ENCODE assay signal across 28 cellular contexts in the genomic region with DNA sequence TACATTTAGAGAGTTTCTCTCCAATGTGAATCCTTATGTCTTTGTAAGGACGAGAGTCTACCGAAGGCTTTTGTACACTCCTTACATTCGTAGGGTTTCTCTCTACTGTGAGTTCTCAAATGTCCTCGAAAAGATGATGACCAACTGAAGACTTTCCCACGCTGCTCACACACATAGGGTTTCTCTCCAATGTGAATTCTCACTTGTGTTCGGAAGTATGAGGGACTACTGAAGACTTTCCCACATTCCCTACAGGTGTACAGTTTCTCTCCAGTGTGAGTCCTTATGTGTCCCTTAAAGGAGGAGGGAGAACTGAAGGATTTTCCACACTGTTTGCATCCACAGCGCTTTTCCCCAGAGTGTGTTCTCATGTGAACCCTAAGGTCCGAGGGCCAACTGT. TPM values are rescaled to one million over a fixed set of nuclear protein-coding genes. Genes with fewer than 3 reads are reported as not detected.
DNase-seq lines count a peak whose midpoint lies in the region; ATAC-seq, FAIRE-seq and TF ChIP-seq lines count a peak whose summit lies in the region.
"Had no signal": no experiment of that assay in that cellular context is flagged by ENCODE, and none has a peak within 500 bp of the region (broad histone marks: within the 10 kb centered on the region; RNA-seq: fewer than 3 reads in every experiment).

No MANE protein-coding gene starts in this region.

- TF ChIP-seq CTCF in HepG2 (CRISPR knock-in tag; IDR thresholded peaks at IDR 0.05) = no peak
- no peak for TF ChIP-seq CTCF in right lobe of liver (IDR thresholded peaks at IDR 0.05)
- TF ChIP-seq CTCF in bronchial epithelial cell (IDR thresholded peaks at IDR 0.05; ENCODE audit: insufficient read depth, low read length, severe bottlenecking) = no peak

- H3K4me1 ChIP-seq in HepG2 (ENCODE audit: insufficient read depth, low read length) = peaks cover 31% of the 10 kb centered on the region
- peaks cover 0 to 5% (median 0%) of the 10 kb centered on the region in 4 donors for H3K4me1 ChIP-seq in right lobe of liver
- peaks cover 4% of the 10 kb centered on the region for H3K4me1 ChIP-seq in adipocyte (ENCODE audit: control insufficient read depth, insufficient read depth, low read length)
- H3K4me1 ChIP-seq: A549 had no signal

- peak overlapping the region; percentile 36 for H2AFZ ChIP-seq in HepG2 (ENCODE audit: low read length)

- no TSS peak for BruUV-seq in HepG2 (replicated peaks; lab: Mats Ljungman, UMichigan)

- TF ChIP-seq EP300 in HepG2 (IDR thresholded peaks at IDR 0.05; ENCODE audit: low read depth in 2 of 2, low read length in 2 of 2) = no peak
- no peak for TF ChIP-seq EP300 in HepG2 (CRISPR knock-in tag; IDR thresholded peaks at IDR 0.05; ENCODE audit: borderline replicate concordance)

- POLR2A ChIA-PET in HepG2 (lab: Yijun Ruan, JAX) = no interaction called here

- DNase-seq in HepG2 (ENCODE audit: low spot score) = no peak
- DNase-seq in right lobe of liver = no peak
- no peak for DNase-seq in adipocyte (ENCODE audit: low read depth)
- no peak for DNase-seq in bronchial epithelial cell (ENCODE audit: low read depth)
- no peak for DNase-seq in SIG-M5 treated with dmso at 0.1 percent for 504 hours (lab: John Stamatoyannopoulos, UW; ENCODE audit: unreplicated experiment)
- DNase-seq: AML-193; C1 segment of cervical spinal cord; CD4-positive, alpha-beta memory T cell; CD4-positive, CD25-positive, alpha-beta regulatory T cell; CD8-positive, alpha-beta memory T cell; COR-L47; DMS 273 treated with DMSO at 0.1 percent for 48 hours; DMS153; DMS53; DMS79; DND-41; EL; GDM1 had no signal

- H3K79me2 ChIP-seq in HepG2 (ENCODE audit: insufficient read depth, low read length) = peaks cover 6% of the 10 kb centered on the region

- H3K27me3 ChIP-seq in HepG2 (ENCODE audit: control insufficient read depth in 1 of 2, insufficient read depth in 2 of 2, low read length in 2 of 2) (no peaks in the 10 kb centered on the region), right lobe of liver (no peaks in the 10 kb centered on the region), adipocyte (replicated peaks; ENCODE audit: control insufficient read depth, insufficient read depth, low read length) (no peaks in the 10 kb centered on the region), bronchial epithelial cell (ENCODE audit: control insufficient read depth, insufficient read depth, low read length) (no peaks in the 10 kb centered on the region)

- H3K4me3 ChIP-seq in HepG2 (replicated peaks in 1 of 3; ENCODE audit: insufficient read depth in 1 of 3, low read depth in 2 of 3, low read length in 3 of 3) = no peak overlapping the region
- H3K4me3 ChIP-seq in right lobe of liver = no peak overlapping the region
- H3K4me3 ChIP-seq in adipocyte (ENCODE audit: low read length) = peak overlapping the region; percentile 27
- H3K4me3 ChIP-seq in bronchial epithelial cell (ENCODE audit: low read depth, low read length) = no peak overlapping the region
- H3K4me3 ChIP-seq: A549, GM12878 had no signal

- TF ChIP-seq RAD21 in HepG2 (CRISPR knock-in tag; IDR thresholded peaks at IDR 0.05) = no peak

- TF ChIP-seq POLR2A in HepG2 (IDR thresholded peaks at IDR 0.05; ENCODE audit: insufficient read depth in 1 of 2, low read depth in 2 of 2, low read length in 2 of 2) (no peak), right lobe of liver (IDR thresholded peaks at IDR 0.05) (no peak)

- ATAC-seq in HepG2 (no peak), right lobe of liver (no peak), HG02588 (IDR thresholded peaks at IDR 0.05; ENCODE audit: unreplicated experiment) (no peak)
- ATAC-seq: A549, GM12878 had no signal

- H3K36me3 ChIP-seq in HepG2 (replicated peaks in 1 of 2; ENCODE audit: control insufficient read depth in 1 of 2, insufficient read depth in 2 of 2, low read length in 2 of 2) (no peaks in the 10 kb centered on the region), right lobe of liver (no peaks in the 10 kb centered on the region), adipocyte (ENCODE audit: control insufficient read depth, insufficient read depth, low read length, severe bottlenecking) (no peaks in the 10 kb centered on the region), bronchial epithelial cell (ENCODE audit: control insufficient read depth, insufficient read depth, low read length) (no peaks in the 10 kb centered on the region)

- intact Hi-C loops in HepG2 (cut with micrococcal nuclease; ENCODE audit: unreplicated experiment) (no loop called here), right lobe of liver (cut with DNase I) (no loop called here)

- WGBS in HepG2 (ENCODE audit: low lambda C conversion rate) = 52% methylated on average over 8 of the region's 8 CpGs
- 67% methylated on average over 8 of the region's 8 CpGs for WGBS in right lobe of liver (ENCODE audit: insufficient coverage, low coverage, low lambda C conversion rate, missing lambda C conversion rate)

- in situ Hi-C loops in HepG2 (cut with HindIII; ENCODE audit: extremely low pct_ligation_motif_present, low pct_unique_long_range_greater_than_20kb) = no loop called here

- H3K27ac ChIP-seq in HepG2 (ENCODE audit: extremely low read length, insufficient read depth, low read length) (no peak overlapping the region), right lobe of liver (no peak overlapping the region)
- H3K27ac ChIP-seq: 22Rv1, A549 had no signal

- CTCF ChIA-PET in HepG2 (lab: Yijun Ruan, JAX; ENCODE audit: low intra/inter-chr PET ratio, low total read pairs) = no interaction called here

- no peaks in the 10 kb centered on the region for H3K9me3 ChIP-seq in HepG2 (ENCODE audit: low read length)
- no peaks in the 10 kb centered on the region for H3K9me3 ChIP-seq in right lobe of liver
- peaks cover 13% of the 10 kb centered on the region for H3K9me3 ChIP-seq in adipocyte (ENCODE audit: control insufficient read depth, low read length)

- H3K4me2 ChIP-seq in HepG2 (ENCODE audit: low read depth, low read length) = peak overlapping the region; percentile 21; the same call in 1 of the 2 replicates
- H3K4me2 ChIP-seq: A549 had no signal

- H4K20me1 ChIP-seq in HepG2 (ENCODE audit: insufficient read depth, low read length) = no peaks in the 10 kb centered on the region

- H3K9ac ChIP-seq in HepG2 (ENCODE audit: insufficient read depth, low read depth, low read length) (no peak overlapping the region), adipocyte (ENCODE audit: low read length) (no peak overlapping the region)

- no peak for FAIRE-seq in HepG2 (lab: Jason Lieb, UNC)
- FAIRE-seq in bronchial epithelial cell (lab: Jason Lieb, UNC) = peak; percentile 36
- FAIRE-seq: A549, GM12878, GM12892, GM18507 had no signal

RNA-seq across cellular contexts. Expression of gene ZNF57, which starts 4.0 kb away (rescaled TPM):
- 17.5 and 25.8 TPM in 2 replicates for total RNA-seq in HepG2 (2016; rRNA removed; fragmentation: Illumina TruSeq; extraction: Trizol)
- 9.2 and 10.2 TPM in 2 replicates for total RNA-seq in HepG2 (2016; cell fraction: cytosol; rRNA removed; fragmentation: Illumina TruSeq; extraction: Trizol; ENCODE audit: low read depth)
- total RNA-seq in HepG2 (2016; cell fraction: insoluble cytoplasmic fraction; rRNA removed; fragmentation: Illumina TruSeq; extraction: Trizol) = 17.7 and 22.3 TPM in 2 replicates
- 15.7 and 21.7 TPM in 2 replicates for total RNA-seq in HepG2 (2016; cell fraction: membrane; rRNA removed; fragmentation: Illumina TruSeq; extraction: Trizol)
- 12.5 and 12.8 TPM in 2 replicates for total RNA-seq in HepG2 (2016; cell fraction: nucleus; rRNA removed; fragmentation: Illumina TruSeq; extraction: Trizol)
- polyA plus RNA-seq in HepG2 (2011; rRNA removed) = 6.6 and 8.0 TPM in 2 replicates
- 4.3 and 7.3 TPM in 2 replicates for polyA plus RNA-seq in HepG2 (2011; cell fraction: cytosol; rRNA removed)
- polyA plus RNA-seq in HepG2 (2011; cell fraction: nucleus; rRNA removed) = 6.3 and 7.4 TPM in 2 replicates
- 7.0 and 7.8 TPM in 2 replicates for polyA plus RNA-seq in HepG2 (2012)
- 2.7 and 2.8 TPM in 2 replicates for polyA plus RNA-seq in HepG2 (2016; cell fraction: cytosol; fragmentation: Illumina TruSeq; extraction: Trizol; ENCODE audit: low read depth)
- 16.0 TPM in 2 replicates for polyA plus RNA-seq in HepG2 (2016; cell fraction: insoluble cytoplasmic fraction; fragmentation: Illumina TruSeq; extraction: Trizol; ENCODE audit: low read depth)
- polyA plus RNA-seq in HepG2 (2016; cell fraction: membrane; fragmentation: Illumina TruSeq; extraction: Trizol; ENCODE audit: low read depth) = 3.9 and 5.1 TPM in 2 replicates
- 18.5 and 27.5 TPM in 2 replicates for polyA plus RNA-seq in HepG2 (2016; cell fraction: nucleus; fragmentation: Illumina TruSeq; extraction: Trizol; ENCODE audit: insufficient read depth, low read depth)
- polyA minus RNA-seq in HepG2 (2011; rRNA and poly(A)+ RNA removed; ENCODE audit: low replicate concordance) = 4.0 and 7.2 TPM in 2 replicates
- polyA minus RNA-seq in HepG2 (2011; cell fraction: cytosol; rRNA and poly(A)+ RNA removed) = 6.4 and 6.9 TPM in 2 replicates
- 6.6 and 9.9 TPM in 2 replicates for polyA minus RNA-seq in HepG2 (2011; cell fraction: nucleus; rRNA and poly(A)+ RNA removed)
- 1 to 10 TPM in 5 of 6 experiments, under 1 TPM in 1; 0.98 to 2.9 (median 1.7) TPM for total RNA-seq in right lobe of liver
- total RNA-seq in bronchial epithelial cell = 11.1 and 11.6 TPM in 2 replicates

RNA-seq across cellular contexts. Expression of gene ZNF556, which starts 29.6 kb away (rescaled TPM):
- total RNA-seq in HepG2 (2016; rRNA removed; fragmentation: Illumina TruSeq; extraction: Trizol) (28.6 and 41.2 TPM in 2 replicates), right lobe of liver (not detected), bronchial epithelial cell (2.0 and 2.4 TPM in 2 replicates)
- total RNA-seq in HepG2 (2016; cell fraction: cytosol; rRNA removed; fragmentation: Illumina TruSeq; extraction: Trizol; ENCODE audit: low read depth) = 1.8 and 2.7 TPM in 2 replicates
- 27.1 and 45.6 TPM in 2 replicates for total RNA-seq in HepG2 (2016; cell fraction: insoluble cytoplasmic fraction; rRNA removed; fragmentation: Illumina TruSeq; extraction: Trizol)
- 7.1 and 7.5 TPM in 2 replicates for total RNA-seq in HepG2 (2016; cell fraction: membrane; rRNA removed; fragmentation: Illumina TruSeq; extraction: Trizol)
- 11.2 and 14.3 TPM in 2 replicates for total RNA-seq in HepG2 (2016; cell fraction: nucleus; rRNA removed; fragmentation: Illumina TruSeq; extraction: Trizol)
- polyA plus RNA-seq in HepG2 (2011; rRNA removed) = 4.2 and 5.5 TPM in 2 replicates
- polyA plus RNA-seq in HepG2 (2011; cell fraction: cytosol; rRNA removed) = 3.2 and 3.9 TPM in 2 replicates
- 2.7 and 3.8 TPM in 2 replicates for polyA plus RNA-seq in HepG2 (2011; cell fraction: nucleus; rRNA removed)
- 9.5 and 11.2 TPM in 2 replicates for polyA plus RNA-seq in HepG2 (2012)
- polyA plus RNA-seq in HepG2 (2016; cell fraction: cytosol; fragmentation: Illumina TruSeq; extraction: Trizol; ENCODE audit: low read depth) = 1.3 and 1.5 TPM in 2 replicates
- polyA plus RNA-seq in HepG2 (2016; cell fraction: insoluble cytoplasmic fraction; fragmentation: Illumina TruSeq; extraction: Trizol; ENCODE audit: low read depth) = 21.4 and 21.8 TPM in 2 replicates
- 2.7 and 2.9 TPM in 2 replicates for polyA plus RNA-seq in HepG2 (2016; cell fraction: membrane; fragmentation: Illumina TruSeq; extraction: Trizol; ENCODE audit: low read depth)
- polyA plus RNA-seq in HepG2 (2016; cell fraction: nucleus; fragmentation: Illumina TruSeq; extraction: Trizol; ENCODE audit: insufficient read depth, low read depth) = 12.1 and 15.4 TPM in 2 replicates
- 2.5 and 7.0 TPM in 2 replicates for polyA minus RNA-seq in HepG2 (2011; rRNA and poly(A)+ RNA removed; ENCODE audit: low replicate concordance)
- polyA minus RNA-seq in HepG2 (2011; cell fraction: cytosol; rRNA and poly(A)+ RNA removed) = 13.7 and 18.1 TPM in 2 replicates
- polyA minus RNA-seq in HepG2 (2011; cell fraction: nucleus; rRNA and poly(A)+ RNA removed) = 10.7 and 11.7 TPM in 2 replicates
- total RNA-seq: A172; B cell; CD4-positive, alpha-beta memory T cell; CD4-positive, CD25-positive, alpha-beta regulatory T cell; CD8-positive, alpha-beta memory T cell; GM12878 had no signal
- polyA plus RNA-seq: A549; BJ; CD14-positive monocyte; CD4-positive, alpha-beta memory T cell; CD4-positive, CD25-positive, alpha-beta regulatory T cell; CD8-positive, alpha-beta memory T cell; GM12878 had no signal

RNA-seq across cellular contexts. Expression of gene ZNF77, which starts 48.1 kb away (rescaled TPM):
- 11.5 and 12.6 TPM in 2 replicates for total RNA-seq in HepG2 (2016; rRNA removed; fragmentation: Illumina TruSeq; extraction: Trizol)
- total RNA-seq in HepG2 (2016; cell fraction: cytosol; rRNA removed; fragmentation: Illumina TruSeq; extraction: Trizol; ENCODE audit: low read depth) = 2.9 and 3.5 TPM in 2 replicates
- total RNA-seq in HepG2 (2016; cell fraction: insoluble cytoplasmic fraction; rRNA removed; fragmentation: Illumina TruSeq; extraction: Trizol) = 10.1 and 13.6 TPM in 2 replicates
- 7.1 and 7.2 TPM in 2 replicates for total RNA-seq in HepG2 (2016; cell fraction: membrane; rRNA removed; fragmentation: Illumina TruSeq; extraction: Trizol)
- 8.2 and 9.0 TPM in 2 replicates for total RNA-seq in HepG2 (2016; cell fraction: nucleus; rRNA removed; fragmentation: Illumina TruSeq; extraction: Trizol)
- 7.1 and 7.8 TPM in 2 replicates for polyA plus RNA-seq in HepG2 (2011; rRNA removed)
- 3.6 and 5.6 TPM in 2 replicates for polyA plus RNA-seq in HepG2 (2011; cell fraction: cytosol; rRNA removed)
- 5.3 and 7.8 TPM in 2 replicates for polyA plus RNA-seq in HepG2 (2011; cell fraction: nucleus; rRNA removed)
- 5.3 and 5.9 TPM in 2 replicates for polyA plus RNA-seq in HepG2 (2012)
- polyA plus RNA-seq in HepG2 (2016; cell fraction: cytosol; fragmentation: Illumina TruSeq; extraction: Trizol; ENCODE audit: low read depth) = 0.84 and 1.0 TPM in 2 replicates
- 9.3 and 9.6 TPM in 2 replicates for polyA plus RNA-seq in HepG2 (2016; cell fraction: insoluble cytoplasmic fraction; fragmentation: Illumina TruSeq; extraction: Trizol; ENCODE audit: low read depth)
- polyA plus RNA-seq in HepG2 (2016; cell fraction: membrane; fragmentation: Illumina TruSeq; extraction: Trizol; ENCODE audit: low read depth) = 2.7 and 2.9 TPM in 2 replicates
- 14.6 and 16.9 TPM in 2 replicates for polyA plus RNA-seq in HepG2 (2016; cell fraction: nucleus; fragmentation: Illumina TruSeq; extraction: Trizol; ENCODE audit: insufficient read depth, low read depth)
- 6.2 and 7.9 TPM in 2 replicates for polyA minus RNA-seq in HepG2 (2011; rRNA and poly(A)+ RNA removed; ENCODE audit: low replicate concordance)
- polyA minus RNA-seq in HepG2 (2011; cell fraction: cytosol; rRNA and poly(A)+ RNA removed) = 2.5 and 5.3 TPM in 2 replicates
- polyA minus RNA-seq in HepG2 (2011; cell fraction: nucleus; rRNA and poly(A)+ RNA removed) = 5.7 and 10.9 TPM in 2 replicates
- 1 to 10 TPM; 1.1 to 1.5 (median 1.3) TPM for total RNA-seq in right lobe of liver
- total RNA-seq in bronchial epithelial cell = 7.9 and 9.2 TPM in 2 replicates

RNA-seq across cellular contexts. Expression of gene ZNF555, which starts 55.4 kb away (rescaled TPM):
- total RNA-seq in HepG2 (2016; rRNA removed; fragmentation: Illumina TruSeq; extraction: Trizol) (8.0 and 12.4 TPM in 2 replicates), right lobe of liver (1 to 10 TPM in 5 of 6 experiments, under 1 TPM in 1; 0.87 to 2.6 (median 2.1) TPM), bronchial epithelial cell (4.6 and 4.7 TPM in 2 replicates)
- total RNA-seq in HepG2 (2016; cell fraction: cytosol; rRNA removed; fragmentation: Illumina TruSeq; extraction: Trizol; ENCODE audit: low read depth) = 1.8 and 2.9 TPM in 2 replicates
- total RNA-seq in HepG2 (2016; cell fraction: insoluble cytoplasmic fraction; rRNA removed; fragmentation: Illumina TruSeq; extraction: Trizol) = 6.5 and 12.2 TPM in 2 replicates
- total RNA-seq in HepG2 (2016; cell fraction: membrane; rRNA removed; fragmentation: Illumina TruSeq; extraction: Trizol) = 4.5 and 6.1 TPM in 2 replicates
- 4.7 and 5.1 TPM in 2 replicates for total RNA-seq in HepG2 (2016; cell fraction: nucleus; rRNA removed; fragmentation: Illumina TruSeq; extraction: Trizol)
- 5.0 and 5.3 TPM in 2 replicates for polyA plus RNA-seq in HepG2 (2011; rRNA removed)
- 2.4 and 3.9 TPM in 2 replicates for polyA plus RNA-seq in HepG2 (2011; cell fraction: cytosol; rRNA removed)
- 2.1 and 4.1 TPM in 2 replicates for polyA plus RNA-seq in HepG2 (2011; cell fraction: nucleus; rRNA removed)
- 5.6 and 6.0 TPM in 2 replicates for polyA plus RNA-seq in HepG2 (2012)
- polyA plus RNA-seq in HepG2 (2016; cell fraction: cytosol; fragmentation: Illumina TruSeq; extraction: Trizol; ENCODE audit: low read depth) = 0.28 and 0.34 TPM in 2 replicates
- polyA plus RNA-seq in HepG2 (2016; cell fraction: insoluble cytoplasmic fraction; fragmentation: Illumina TruSeq; extraction: Trizol; ENCODE audit: low read depth) = 5.3 and 5.9 TPM in 2 replicates
- polyA plus RNA-seq in HepG2 (2016; cell fraction: membrane; fragmentation: Illumina TruSeq; extraction: Trizol; ENCODE audit: low read depth) = 0.68 and 1.1 TPM in 2 replicates
- 4.9 and 5.6 TPM in 2 replicates for polyA plus RNA-seq in HepG2 (2016; cell fraction: nucleus; fragmentation: Illumina TruSeq; extraction: Trizol; ENCODE audit: insufficient read depth, low read depth)
- 1.3 and 4.9 TPM in 2 replicates for polyA minus RNA-seq in HepG2 (2011; rRNA and poly(A)+ RNA removed; ENCODE audit: low replicate concordance)
- 6.2 and 10.6 TPM in 2 replicates for polyA minus RNA-seq in HepG2 (2011; cell fraction: cytosol; rRNA and poly(A)+ RNA removed)
- polyA minus RNA-seq in HepG2 (2011; cell fraction: nucleus; rRNA and poly(A)+ RNA removed) = 7.2 and 13.2 TPM in 2 replicates
